8 cellular contexts compared by ENCODE assay signal in the genomic region with DNA sequence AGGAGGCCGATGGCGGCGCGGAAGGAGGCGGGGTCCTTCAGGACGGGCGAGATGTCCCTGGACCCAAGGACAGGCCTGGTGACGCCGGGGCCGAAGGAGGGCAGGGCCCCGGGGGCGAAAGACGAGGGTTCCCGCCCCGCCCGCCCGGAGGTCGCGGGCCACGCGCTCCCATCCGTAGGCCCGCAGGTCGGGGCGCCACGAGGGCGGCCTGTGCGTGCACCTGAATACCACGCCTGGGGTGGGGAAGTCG.
DNase-seq lines count a peak whose midpoint lies in the region; ATAC-seq and TF ChIP-seq lines count a peak whose summit lies in the region.

No MANE protein-coding gene starts in this region.

- H3K27ac ChIP-seq in brain microvascular endothelial cell (peak overlapping the region; percentile 84), muscle layer of colon (ENCODE audit: low read depth, low read length) (peak overlapping the region; percentile 89)

- no peaks in the 10 kb centered on the region for H3K9me3 ChIP-seq in muscle layer of colon (ENCODE audit: low read length)

- DNase-seq in brain microvascular endothelial cell (no peak), NCI-H2196 treated with DMSO at 0.1 percent for 48 hours (lab: John Stamatoyannopoulos, UW; ENCODE audit: unreplicated experiment) (no peak), NCI-H82 (lab: John Stamatoyannopoulos, UW) (no peak), activated gamma-delta T cell (lab: John Stamatoyannopoulos, UW) (no peak)
- no peak for DNase-seq in activated CD8-positive, alpha-beta memory T cell treated with anti-CD3 and anti-CD28 coated beads, Interleukin-2, amount 50 U/mL, for 4 hours

- peaks cover 13% of the 10 kb centered on the region for H3K36me3 ChIP-seq in brain microvascular endothelial cell (replicated peaks)
- no peaks in the 10 kb centered on the region for H3K36me3 ChIP-seq in muscle layer of colon (ENCODE audit: insufficient read depth, low read length)

- peak overlapping the region; percentile 70 for H3K4me3 ChIP-seq in brain microvascular endothelial cell (ENCODE audit: low read depth, low read length)
- peak overlapping the region; percentile 75 to 77 for H3K4me3 ChIP-seq in muscle layer of colon (ENCODE audit: low read depth in 1 of 2, low read length in 2 of 2)

- peak; percentile 26 for ATAC-seq in GM18907 (IDR thresholded peaks at IDR 0.05; ENCODE audit: unreplicated experiment)
- ATAC-seq in HG03135 (IDR thresholded peaks at IDR 0.05; ENCODE audit: unreplicated experiment) = peak; percentile 8

- peaks cover 13% of the 10 kb centered on the region for H3K4me1 ChIP-seq in muscle layer of colon (ENCODE audit: insufficient read depth, low read length)

- no peak for TF ChIP-seq CTCF in brain microvascular endothelial cell (IDR thresholded peaks at IDR 0.05; ENCODE audit: low read depth, low read length, missing control alignments)

- in situ Hi-C loops in brain microvascular endothelial cell (cut with HindIII; ENCODE audit: low pct_ligation_motif_present, low sequenced_read_pairs) = no loop called here

- H3K9ac ChIP-seq in muscle layer of colon (ENCODE audit: low read length) = no peak overlapping the region

- H3K27me3 ChIP-seq in brain microvascular endothelial cell (replicated peaks) (no peaks in the 10 kb centered on the region), muscle layer of colon (ENCODE audit: control insufficient read depth in 1 of 2, insufficient read depth in 2 of 2, low read length in 2 of 2) (no peaks in the 10 kb centered on the region)
